ENCODE assay signal across 24 cellular contexts in genomic region chr3:128006061-128006470, GRCh38. TPM values are rescaled to one million over a fixed set of nuclear protein-coding genes. Genes with fewer than 3 reads are reported as not detected.
DNase-seq lines count a peak whose midpoint lies in the region; TF ChIP-seq lines count a peak whose summit lies in the region.
"Had no signal": no experiment of that assay in that cellular context is flagged by ENCODE, and none has a peak within 500 bp of the region (broad histone marks: within the 10 kb centered on the region; RNA-seq: fewer than 3 reads in every experiment).

No MANE protein-coding gene starts in this region.

- H3K9me3 ChIP-seq in HEK293 (ENCODE audit: control insufficient read depth, insufficient read depth, low read depth, low read length) (no peaks in the 10 kb centered on the region), WERI-Rb-1 (ENCODE audit: severe bottlenecking) (no peaks in the 10 kb centered on the region), iPS-18c (ENCODE audit: control insufficient read depth, insufficient read depth, low read length) (no peaks in the 10 kb centered on the region)
- H3K9me3 ChIP-seq: adrenal gland, neutrophil, stomach had no signal

- no peaks in the 10 kb centered on the region for H3K36me3 ChIP-seq in HEK293 (ENCODE audit: control insufficient read depth in 2 of 2, insufficient read depth in 1 of 2, low read length in 2 of 2)
- no peaks in the 10 kb centered on the region for H3K36me3 ChIP-seq in WERI-Rb-1
- H3K36me3 ChIP-seq: adrenal gland, neutrophil, stomach had no signal

- no peaks in the 10 kb centered on the region for H3K4me1 ChIP-seq in HEK293 (ENCODE audit: control insufficient read depth, insufficient read depth, low read length)
- H3K4me1 ChIP-seq: adrenal gland, stomach had no signal

- H3K27me3 ChIP-seq in WERI-Rb-1 (ENCODE audit: insufficient read depth, low read depth, severe bottlenecking): no peaks in the 10 kb centered on the region
- H3K27me3 ChIP-seq: adrenal gland, dorsolateral prefrontal cortex had no signal

- H3K4me3 ChIP-seq in HEK293 (ENCODE audit: low read depth, low read length) (no peak overlapping the region), WERI-Rb-1 (ENCODE audit: low read depth, low read length) (no peak overlapping the region), iPS-18c (ENCODE audit: insufficient read depth, low read depth, low read length) (peak overlapping the region; percentile 32)
- H3K4me3 ChIP-seq: adrenal gland, dorsolateral prefrontal cortex, PC-9, stomach had no signal

- H3K27ac ChIP-seq in HEK293 (ENCODE audit: extremely low read depth, low read depth, low read length): no peak overlapping the region
- H3K27ac ChIP-seq in WERI-Rb-1: no peak overlapping the region
- H3K27ac ChIP-seq: adrenal gland, C4-2B, dorsolateral prefrontal cortex, neutrophil, PC-9, stomach had no signal

- intact Hi-C loops in cardiac septum (cut with DNase I): no loop called here

- DNase-seq in D341Med (ENCODE audit: low spot score) (peak; percentile 35), WERI-Rb-1 (peak; percentile 19), mucosa of gallbladder (ENCODE audit: low spot score) (no peak), cardiac septum (ENCODE audit: low spot score) (no peak), T1000 (lab: John Stamatoyannopoulos, UW) (no peak)
- no peak for DNase-seq in activated CD4-positive, CD25-positive, alpha-beta regulatory T cell (lab: John Stamatoyannopoulos, UW)
- DNase-seq: activated CD4-positive, alpha-beta memory T cell treated with anti-CD3 and anti-CD28 coated beads, Interleukin-2, amount 10 ng/mL, durations not matched to agents 7 days and 5 days; activated gamma-delta T cell treated with Interleukin-2 at 50 U/mL for 16 hours; adrenal gland; DMS 273 treated with DMSO at 0.1 percent for 48 hours; dorsolateral prefrontal cortex; erythroblast; GF-D8; midbrain; NCI-H1048; NCI-H748 treated with DMSO at 0.1 percent for 48 hours; PC-9; stimulated activated CD4-positive, alpha-beta T cell treated with anti-CD3 and anti-CD28 coated beads, Interleukin-4, amount 100 ng/mL, for 4 hours; stomach; trophoblast cell had no signal

- CTCF ChIA-PET in HEK293 (lab: Yijun Ruan, JAX): no interaction called here

- POLR2A ChIA-PET in HEK293 (lab: Yijun Ruan, JAX): no interaction called here

- TF ChIP-seq CTCF in HEK293 (tag by site-specific recombination; IDR thresholded peaks at IDR 0.05) (no peak), WERI-Rb-1 (IDR thresholded peaks at IDR 0.05; ENCODE audit: low read depth, low read length) (no peak)

TF ChIP-seq in HEK293, 187 proteins besides CTCF, POLR2A, EP300 and RAD21:
- TF ChIP-seq ZNF335 (tag by site-specific recombination; conservative IDR thresholded peaks at IDR 0.05) (peak; percentile 40; the same call in 1 of the 2 replicates), ZNF248 (tag by site-specific recombination; IDR thresholded peaks at IDR 0.05) (no peak), ZIC2 (tag by site-specific recombination; IDR thresholded peaks at IDR 0.05) (peak; percentile 49)

RNA-seq across cellular contexts. Expression of gene SEC61A1, which starts 46.2 kb away (rescaled TPM):
- total RNA-seq in mucosa of gallbladder (203 TPM), cardiac septum (91.3 TPM)

Comparison
In these comparisons a context has a peak if more than half of its experiments do, and no peak if none do; other contexts are left out.
1. DNase-seq: peak in D341Med (single experiment) and WERI-Rb-1 (single experiment); none in mucosa of gallbladder (single experiment), cardiac septum (single experiment), T1000 (single experiment) and activated CD4-positive, CD25-positive, alpha-beta regulatory T cell (0 of 4).